8 cellular contexts compared by ENCODE assay signal in the genomic region with DNA sequence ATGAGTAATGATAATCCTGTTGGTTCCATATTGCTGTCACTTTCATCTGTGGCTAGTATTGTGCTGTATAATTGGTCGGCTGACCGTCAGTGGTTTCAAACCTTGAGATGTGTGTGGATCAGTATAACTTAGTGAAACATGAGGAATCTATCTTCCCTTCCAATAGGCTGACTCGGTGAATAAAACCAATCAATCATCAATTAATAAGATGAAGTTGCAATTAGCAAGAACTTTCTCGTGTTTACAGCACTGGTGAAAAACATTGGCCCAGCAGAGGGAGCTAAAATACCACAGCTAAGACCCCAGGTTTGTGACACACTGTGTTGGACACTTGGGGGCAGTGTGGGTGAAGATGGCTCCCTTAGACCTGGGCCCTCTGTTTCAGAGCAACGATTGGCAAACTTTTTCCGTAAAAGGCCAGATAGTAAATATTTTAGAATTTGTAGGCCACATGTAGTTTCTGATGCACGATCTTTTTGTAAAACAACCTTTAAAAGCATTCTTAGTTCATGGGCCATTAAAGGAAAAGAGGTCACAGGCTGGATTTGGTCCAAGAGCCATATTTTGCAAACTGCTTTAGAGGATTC. TPM values are rescaled to one million over a fixed set of nuclear protein-coding genes. Genes with fewer than 3 reads are reported as not detected.
DNase-seq lines count a peak whose midpoint lies in the region; ATAC-seq and TF ChIP-seq lines count a peak whose summit lies in the region.

No MANE protein-coding gene starts in this region.

- ATAC-seq in HG02571 (IDR thresholded peaks at IDR 0.05; ENCODE audit: unreplicated experiment) (peak; percentile 92), psoas muscle (peak; percentile 94 to 99 (median 98))

- H3K4me3 ChIP-seq in GM12864 (ENCODE audit: low read depth, low read length), result no peak overlapping the region
- H3K4me3 ChIP-seq in SK-N-MC, result peak overlapping the region; percentile 36; the same call in 1 of the 2 replicates
- H3K4me3 ChIP-seq in psoas muscle, result no peak overlapping the region
- H3K4me3 ChIP-seq in vagina, result no peak overlapping the region

- CTCF ChIA-PET in activated naive CD4-positive, alpha-beta T cell treated with anti-CD3 and anti-CD28 coated beads, Interleukin-2, amount 10 ng/mL, durations not matched to agents 7 days and 5 days (lab: Charles Lee), result interaction anchor here (1.0 to 3.7 kb wide), 8 partner anchors 19 to 519 kb away, joined by 3 to 32 read pairs (median 6); a partner anchor contains a TSS

- H3K27me3 ChIP-seq in psoas muscle (ENCODE audit: insufficient read depth in 3 of 3, low read length in 2 of 3), result no peaks in the 10 kb centered on the region
- H3K27me3 ChIP-seq in vagina, result no peaks in the 10 kb centered on the region

- 4 to 8% (median 5%) methylated on average over 7 of the region's 7 CpGs for WGBS in psoas muscle, 3 donors

- no peaks in the 10 kb centered on the region for H3K9me3 Mint-ChIP-seq in activated naive CD4-positive, alpha-beta T cell treated with anti-CD3 and anti-CD28 coated beads, Interleukin-2, amount 10 ng/mL, durations not matched to agents 7 days and 5 days

- TF ChIP-seq POLR2A in vagina (IDR thresholded peaks at IDR 0.05), result no peak

- H3K36me3 ChIP-seq in SK-N-MC (ENCODE audit: insufficient read depth, low read length) (no peaks in the 10 kb centered on the region), psoas muscle (ENCODE audit: insufficient read depth in 1 of 2, low read depth in 1 of 2) (no peaks in the 10 kb centered on the region), vagina (no peaks in the 10 kb centered on the region)

- H3K4me3 Mint-ChIP-seq in activated naive CD4-positive, alpha-beta T cell treated with anti-CD3 and anti-CD28 coated beads, Interleukin-2, amount 10 ng/mL, durations not matched to agents 7 days and 5 days, result no peak overlapping the region

- intact Hi-C loops in head of caudate nucleus (cut with DNase I), result loop anchor here (5.0 kb wide), 2 partner anchors 276 to 366 kb away; a partner anchor contains a TSS
- intact Hi-C loops in psoas muscle (cut with DNase I), result loop anchor here (1.0 to 5.0 kb wide), 6 partner anchors 54 to 366 kb away; a partner anchor contains a TSS
- intact Hi-C loops in vagina (cut with DNase I), result loop anchor here (5.0 kb wide), 1 partner anchor 281 kb away; no protein-coding TSS in a partner anchor

- no peak overlapping the region for H3K27ac ChIP-seq in SK-N-MC
- no peak overlapping the region for H3K27ac ChIP-seq in psoas muscle
- peak overlapping the region; percentile 48 for H3K27ac ChIP-seq in vagina

- peaks cover 22% of the 10 kb centered on the region for H3K4me1 ChIP-seq in psoas muscle
- H3K4me1 ChIP-seq in vagina, result peaks cover 6% of the 10 kb centered on the region

- H3K9me3 ChIP-seq in SK-N-MC (ENCODE audit: low read depth, low read length) (no peaks in the 10 kb centered on the region), psoas muscle (no peaks in the 10 kb centered on the region), vagina (no peaks in the 10 kb centered on the region)

- H3K27me3 Mint-ChIP-seq in activated naive CD4-positive, alpha-beta T cell treated with anti-CD3 and anti-CD28 coated beads, Interleukin-2, amount 10 ng/mL, durations not matched to agents 7 days and 5 days, result peaks cover 5% of the 10 kb centered on the region

- H3K9ac ChIP-seq in SK-N-MC (ENCODE audit: insufficient read length), result peak overlapping the region; percentile 48

- H3K4me1 Mint-ChIP-seq in activated naive CD4-positive, alpha-beta T cell treated with anti-CD3 and anti-CD28 coated beads, Interleukin-2, amount 10 ng/mL, durations not matched to agents 7 days and 5 days, result peaks cover 18% of the 10 kb centered on the region

- DNase-seq in GM12864 (ENCODE audit: low read depth) (peak; percentile 72), NCI-H1048 (lab: John Stamatoyannopoulos, UW) (peak; percentile 57), SK-N-MC (ENCODE audit: low read depth, low spot score) (peak; percentile 80), head of caudate nucleus (peak; percentile 57 to 95 (median 87)), psoas muscle (peak; percentile 69 to 79), vagina (ENCODE audit: extremely low spot score in 2 of 2) (no peak)
- DNase-seq in activated naive CD4-positive, alpha-beta T cell treated with anti-CD3 and anti-CD28 coated beads, Interleukin-2, amount 10 ng/mL, durations not matched to agents 7 days and 5 days, result peak; percentile 88

- no peak overlapping the region for H3K27ac Mint-ChIP-seq in activated naive CD4-positive, alpha-beta T cell treated with anti-CD3 and anti-CD28 coated beads, Interleukin-2, amount 10 ng/mL, durations not matched to agents 7 days and 5 days

- TF ChIP-seq CTCF in GM12864 (IDR thresholded peaks at IDR 0.05; ENCODE audit: low read depth, low read length, missing control alignments), result peak; percentile 90
- TF ChIP-seq CTCF in psoas muscle (IDR thresholded peaks at IDR 0.05), result peak; percentile 94
- TF ChIP-seq CTCF in vagina (IDR thresholded peaks at IDR 0.05), result peak; percentile 94 to 99 (median 98)

- H3K36me3 Mint-ChIP-seq in activated naive CD4-positive, alpha-beta T cell treated with anti-CD3 and anti-CD28 coated beads, Interleukin-2, amount 10 ng/mL, durations not matched to agents 7 days and 5 days, result no peaks in the 10 kb centered on the region

RNA-seq across cellular contexts. Expression of a gene that starts 47.8 kb away (rescaled TPM):
- not detected for total RNA-seq in psoas muscle
- not detected for polyA plus RNA-seq in psoas muscle
- total RNA-seq in vagina, result not detected

Comparison
In these comparisons a context has a peak if more than half of its experiments do, and no peak if none do; other contexts are left out.
1. DNase-seq: peak in GM12864 (single experiment), NCI-H1048 (single experiment), SK-N-MC (single experiment), activated naive CD4-positive, alpha-beta T cell treated with anti-CD3 and anti-CD28 coated beads, Interleukin-2, amount 10 ng/mL, durations not matched to agents 7 days and 5 days (single experiment), head of caudate nucleus (42 of 42) and psoas muscle (2 of 2); none in vagina (0 of 2).
2. Peak in every context shown above with its lines, with median percentiles within 50 percentile points of each other: CTCF ChIP-seq.